In genomic region chr3:26621891-26622633, GRCh38 we compare ENCODE assay signal across 1 cellular context.
A peak's percentile ranks its signal among the peaks of the same experiment; 100 is the strongest.
TF ChIP-seq lines count a peak whose summit lies in the region.

No MANE protein-coding gene starts in this region.

TF ChIP-seq in H1, 55 proteins besides CTCF, POLR2A, EP300 and RAD21:
- no peak for TF ChIP-seq SIN3A (conservative IDR thresholded peaks at IDR 0.05 in 1 of 2, IDR thresholded peaks at IDR 0.05 in 1 of 2; ENCODE audit: low read depth in 1 of 2, low read length in 2 of 2)
- TF ChIP-seq KDM4A (IDR thresholded peaks at IDR 0.05; ENCODE audit: low read depth, low read length, severe bottlenecking) = peak; percentile 4
- TF ChIP-seq, protein P1, sequence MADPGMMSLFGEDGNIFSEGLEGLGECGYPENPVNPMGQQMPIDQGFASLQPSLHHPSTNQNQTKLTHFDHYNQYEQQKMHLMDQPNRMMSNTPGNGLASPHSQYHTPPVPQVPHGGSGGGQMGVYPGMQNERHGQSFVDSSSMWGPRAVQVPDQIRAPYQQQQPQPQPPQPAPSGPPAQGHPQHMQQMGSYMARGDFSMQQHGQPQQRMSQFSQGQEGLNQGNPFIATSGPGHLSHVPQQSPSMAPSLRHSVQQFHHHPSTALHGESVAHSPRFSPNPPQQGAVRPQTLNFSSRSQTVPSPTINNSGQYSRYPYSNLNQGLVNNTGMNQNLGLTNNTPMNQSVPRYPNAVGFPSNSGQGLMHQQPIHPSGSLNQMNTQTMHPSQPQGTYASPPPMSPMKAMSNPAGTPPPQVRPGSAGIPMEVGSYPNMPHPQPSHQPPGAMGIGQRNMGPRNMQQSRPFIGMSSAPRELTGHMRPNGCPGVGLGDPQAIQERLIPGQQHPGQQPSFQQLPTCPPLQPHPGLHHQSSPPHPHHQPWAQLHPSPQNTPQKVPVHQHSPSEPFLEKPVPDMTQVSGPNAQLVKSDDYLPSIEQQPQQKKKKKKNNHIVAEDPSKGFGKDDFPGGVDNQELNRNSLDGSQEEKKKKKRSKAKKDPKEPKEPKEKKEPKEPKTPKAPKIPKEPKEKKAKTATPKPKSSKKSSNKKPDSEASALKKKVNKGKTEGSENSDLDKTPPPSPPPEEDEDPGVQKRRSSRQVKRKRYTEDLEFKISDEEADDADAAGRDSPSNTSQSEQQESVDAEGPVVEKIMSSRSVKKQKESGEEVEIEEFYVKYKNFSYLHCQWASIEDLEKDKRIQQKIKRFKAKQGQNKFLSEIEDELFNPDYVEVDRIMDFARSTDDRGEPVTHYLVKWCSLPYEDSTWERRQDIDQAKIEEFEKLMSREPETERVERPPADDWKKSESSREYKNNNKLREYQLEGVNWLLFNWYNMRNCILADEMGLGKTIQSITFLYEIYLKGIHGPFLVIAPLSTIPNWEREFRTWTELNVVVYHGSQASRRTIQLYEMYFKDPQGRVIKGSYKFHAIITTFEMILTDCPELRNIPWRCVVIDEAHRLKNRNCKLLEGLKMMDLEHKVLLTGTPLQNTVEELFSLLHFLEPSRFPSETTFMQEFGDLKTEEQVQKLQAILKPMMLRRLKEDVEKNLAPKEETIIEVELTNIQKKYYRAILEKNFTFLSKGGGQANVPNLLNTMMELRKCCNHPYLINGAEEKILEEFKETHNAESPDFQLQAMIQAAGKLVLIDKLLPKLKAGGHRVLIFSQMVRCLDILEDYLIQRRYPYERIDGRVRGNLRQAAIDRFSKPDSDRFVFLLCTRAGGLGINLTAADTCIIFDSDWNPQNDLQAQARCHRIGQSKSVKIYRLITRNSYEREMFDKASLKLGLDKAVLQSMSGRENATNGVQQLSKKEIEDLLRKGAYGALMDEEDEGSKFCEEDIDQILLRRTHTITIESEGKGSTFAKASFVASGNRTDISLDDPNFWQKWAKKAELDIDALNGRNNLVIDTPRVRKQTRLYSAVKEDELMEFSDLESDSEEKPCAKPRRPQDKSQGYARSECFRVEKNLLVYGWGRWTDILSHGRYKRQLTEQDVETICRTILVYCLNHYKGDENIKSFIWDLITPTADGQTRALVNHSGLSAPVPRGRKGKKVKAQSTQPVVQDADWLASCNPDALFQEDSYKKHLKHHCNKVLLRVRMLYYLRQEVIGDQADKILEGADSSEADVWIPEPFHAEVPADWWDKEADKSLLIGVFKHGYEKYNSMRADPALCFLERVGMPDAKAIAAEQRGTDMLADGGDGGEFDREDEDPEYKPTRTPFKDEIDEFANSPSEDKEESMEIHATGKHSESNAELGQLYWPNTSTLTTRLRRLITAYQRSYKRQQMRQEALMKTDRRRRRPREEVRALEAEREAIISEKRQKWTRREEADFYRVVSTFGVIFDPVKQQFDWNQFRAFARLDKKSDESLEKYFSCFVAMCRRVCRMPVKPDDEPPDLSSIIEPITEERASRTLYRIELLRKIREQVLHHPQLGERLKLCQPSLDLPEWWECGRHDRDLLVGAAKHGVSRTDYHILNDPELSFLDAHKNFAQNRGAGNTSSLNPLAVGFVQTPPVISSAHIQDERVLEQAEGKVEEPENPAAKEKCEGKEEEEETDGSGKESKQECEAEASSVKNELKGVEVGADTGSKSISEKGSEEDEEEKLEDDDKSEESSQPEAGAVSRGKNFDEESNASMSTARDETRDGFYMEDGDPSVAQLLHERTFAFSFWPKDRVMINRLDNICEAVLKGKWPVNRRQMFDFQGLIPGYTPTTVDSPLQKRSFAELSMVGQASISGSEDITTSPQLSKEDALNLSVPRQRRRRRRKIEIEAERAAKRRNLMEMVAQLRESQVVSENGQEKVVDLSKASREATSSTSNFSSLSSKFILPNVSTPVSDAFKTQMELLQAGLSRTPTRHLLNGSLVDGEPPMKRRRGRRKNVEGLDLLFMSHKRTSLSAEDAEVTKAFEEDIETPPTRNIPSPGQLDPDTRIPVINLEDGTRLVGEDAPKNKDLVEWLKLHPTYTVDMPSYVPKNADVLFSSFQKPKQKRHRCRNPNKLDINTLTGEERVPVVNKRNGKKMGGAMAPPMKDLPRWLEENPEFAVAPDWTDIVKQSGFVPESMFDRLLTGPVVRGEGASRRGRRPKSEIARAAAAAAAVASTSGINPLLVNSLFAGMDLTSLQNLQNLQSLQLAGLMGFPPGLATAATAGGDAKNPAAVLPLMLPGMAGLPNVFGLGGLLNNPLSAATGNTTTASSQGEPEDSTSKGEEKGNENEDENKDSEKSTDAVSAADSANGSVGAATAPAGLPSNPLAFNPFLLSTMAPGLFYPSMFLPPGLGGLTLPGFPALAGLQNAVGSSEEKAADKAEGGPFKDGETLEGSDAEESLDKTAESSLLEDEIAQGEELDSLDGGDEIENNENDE (IDR thresholded peaks at IDR 0.05; ENCODE audit: insufficient replicate concordance, low read length) = no peak
